ENCODE assay signal across 1 cellular context in the genomic region with DNA sequence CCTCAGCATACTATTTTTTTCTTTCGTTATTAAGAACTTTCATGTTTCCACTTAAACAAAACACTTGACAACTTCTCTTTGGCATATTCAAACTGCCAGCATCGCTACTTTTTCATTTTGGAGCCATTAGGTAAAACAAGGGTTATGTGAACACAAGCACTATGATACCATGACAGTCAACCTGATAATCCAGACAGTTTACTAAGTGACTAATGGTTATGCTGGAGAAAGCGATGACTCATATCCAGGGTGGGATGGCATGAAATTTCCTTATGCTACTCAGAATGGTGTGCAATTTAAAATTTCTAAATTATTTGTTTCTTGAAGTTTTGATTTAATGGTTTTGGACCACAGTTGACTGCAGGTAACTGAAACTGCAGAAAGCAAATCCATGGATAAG.
TF ChIP-seq lines count a peak whose summit lies in the region.

No MANE protein-coding gene starts in this region.

TF ChIP-seq in HCT116, 20 proteins besides CTCF, POLR2A, EP300 and RAD21 (continued from another document):
- TF ChIP-seq, protein P1, sequence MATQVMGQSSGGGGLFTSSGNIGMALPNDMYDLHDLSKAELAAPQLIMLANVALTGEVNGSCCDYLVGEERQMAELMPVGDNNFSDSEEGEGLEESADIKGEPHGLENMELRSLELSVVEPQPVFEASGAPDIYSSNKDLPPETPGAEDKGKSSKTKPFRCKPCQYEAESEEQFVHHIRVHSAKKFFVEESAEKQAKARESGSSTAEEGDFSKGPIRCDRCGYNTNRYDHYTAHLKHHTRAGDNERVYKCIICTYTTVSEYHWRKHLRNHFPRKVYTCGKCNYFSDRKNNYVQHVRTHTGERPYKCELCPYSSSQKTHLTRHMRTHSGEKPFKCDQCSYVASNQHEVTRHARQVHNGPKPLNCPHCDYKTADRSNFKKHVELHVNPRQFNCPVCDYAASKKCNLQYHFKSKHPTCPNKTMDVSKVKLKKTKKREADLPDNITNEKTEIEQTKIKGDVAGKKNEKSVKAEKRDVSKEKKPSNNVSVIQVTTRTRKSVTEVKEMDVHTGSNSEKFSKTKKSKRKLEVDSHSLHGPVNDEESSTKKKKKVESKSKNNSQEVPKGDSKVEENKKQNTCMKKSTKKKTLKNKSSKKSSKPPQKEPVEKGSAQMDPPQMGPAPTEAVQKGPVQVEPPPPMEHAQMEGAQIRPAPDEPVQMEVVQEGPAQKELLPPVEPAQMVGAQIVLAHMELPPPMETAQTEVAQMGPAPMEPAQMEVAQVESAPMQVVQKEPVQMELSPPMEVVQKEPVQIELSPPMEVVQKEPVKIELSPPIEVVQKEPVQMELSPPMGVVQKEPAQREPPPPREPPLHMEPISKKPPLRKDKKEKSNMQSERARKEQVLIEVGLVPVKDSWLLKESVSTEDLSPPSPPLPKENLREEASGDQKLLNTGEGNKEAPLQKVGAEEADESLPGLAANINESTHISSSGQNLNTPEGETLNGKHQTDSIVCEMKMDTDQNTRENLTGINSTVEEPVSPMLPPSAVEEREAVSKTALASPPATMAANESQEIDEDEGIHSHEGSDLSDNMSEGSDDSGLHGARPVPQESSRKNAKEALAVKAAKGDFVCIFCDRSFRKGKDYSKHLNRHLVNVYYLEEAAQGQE (IDR thresholded peaks at IDR 0.05; ENCODE audit: low read depth): no peak
- TF ChIP-seq SP1 (IDR thresholded peaks at IDR 0.05; ENCODE audit: low read depth) (peak; percentile 78), JUND (IDR thresholded peaks at IDR 0.05) (peak; percentile 94), YY1 (IDR thresholded peaks at IDR 0.05; ENCODE audit: extremely low read depth, insufficient replicate concordance, low read depth, low read length) (no peak), SIN3A (IDR thresholded peaks at IDR 0.05; ENCODE audit: low read depth) (no peak), EZH2 (IDR thresholded peaks at IDR 0.05) (no peak), EGR1 (IDR thresholded peaks at IDR 0.05; ENCODE audit: low read depth) (no peak), ELF1 (IDR thresholded peaks at IDR 0.05; ENCODE audit: borderline replicate concordance, low read depth) (no peak), POLR2AphosphoS5 (IDR thresholded peaks at IDR 0.05; ENCODE audit: low read depth, low read length) (no peak), ZFX (IDR thresholded peaks at IDR 0.05) (no peak)
- TF ChIP-seq, protein P2, sequence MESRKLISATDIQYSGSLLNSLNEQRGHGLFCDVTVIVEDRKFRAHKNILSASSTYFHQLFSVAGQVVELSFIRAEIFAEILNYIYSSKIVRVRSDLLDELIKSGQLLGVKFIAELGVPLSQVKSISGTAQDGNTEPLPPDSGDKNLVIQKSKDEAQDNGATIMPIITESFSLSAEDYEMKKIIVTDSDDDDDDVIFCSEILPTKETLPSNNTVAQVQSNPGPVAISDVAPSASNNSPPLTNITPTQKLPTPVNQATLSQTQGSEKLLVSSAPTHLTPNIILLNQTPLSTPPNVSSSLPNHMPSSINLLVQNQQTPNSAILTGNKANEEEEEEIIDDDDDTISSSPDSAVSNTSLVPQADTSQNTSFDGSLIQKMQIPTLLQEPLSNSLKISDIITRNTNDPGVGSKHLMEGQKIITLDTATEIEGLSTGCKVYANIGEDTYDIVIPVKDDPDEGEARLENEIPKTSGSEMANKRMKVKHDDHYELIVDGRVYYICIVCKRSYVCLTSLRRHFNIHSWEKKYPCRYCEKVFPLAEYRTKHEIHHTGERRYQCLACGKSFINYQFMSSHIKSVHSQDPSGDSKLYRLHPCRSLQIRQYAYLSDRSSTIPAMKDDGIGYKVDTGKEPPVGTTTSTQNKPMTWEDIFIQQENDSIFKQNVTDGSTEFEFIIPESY (IDR thresholded peaks at IDR 0.05; ENCODE audit: extremely low read depth, insufficient replicate concordance, low read length): no peak
- TF ChIP-seq, protein P3, sequence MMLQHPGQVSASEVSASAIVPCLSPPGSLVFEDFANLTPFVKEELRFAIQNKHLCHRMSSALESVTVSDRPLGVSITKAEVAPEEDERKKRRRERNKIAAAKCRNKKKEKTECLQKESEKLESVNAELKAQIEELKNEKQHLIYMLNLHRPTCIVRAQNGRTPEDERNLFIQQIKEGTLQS (IDR thresholded peaks at IDR 0.05): no peak
